8 cellular contexts compared by ENCODE assay signal in genomic region chr11:95230054-95231034, GRCh38. TPM values are rescaled to one million over a fixed set of nuclear protein-coding genes. Genes with fewer than 3 reads are reported as not detected.
DNase-seq lines count a peak whose midpoint lies in the region; ATAC-seq and TF ChIP-seq lines count a peak whose summit lies in the region.

No MANE protein-coding gene starts in this region.

- peak overlapping the region; percentile 79 for H3K27ac Mint-ChIP-seq in activated CD4-positive, alpha-beta memory T cell treated with anti-CD3 and anti-CD28 coated beads, Interleukin-2, amount 10 ng/mL, durations not matched to agents 7 days and 5 days
- H3K27ac Mint-ChIP-seq in endothelial cell (ENCODE audit: unreplicated experiment): peak overlapping the region; percentile 86

- H3K4me3 Mint-ChIP-seq in activated CD4-positive, alpha-beta memory T cell treated with anti-CD3 and anti-CD28 coated beads, Interleukin-2, amount 10 ng/mL, durations not matched to agents 7 days and 5 days: no peak overlapping the region
- peak overlapping the region; percentile 99 for H3K4me3 Mint-ChIP-seq in endothelial cell (ENCODE audit: unreplicated experiment)

- peak; percentile 48 for DNase-seq in DMS53 treated with DMSO at 0.1 percent for 48 hours (lab: John Stamatoyannopoulos, UW; ENCODE audit: unreplicated experiment)
- peak; percentile 43 for DNase-seq in activated CD4-positive, alpha-beta memory T cell treated with anti-CD3 and anti-CD28 coated beads, Interleukin-2, amount 10 ng/mL, durations not matched to agents 7 days and 5 days
- DNase-seq in endothelial cell (ENCODE audit: low spot score): peak; percentile 47
- no peak for DNase-seq in dedifferentiated amniotic fluid mesenchymal stem cell (ENCODE audit: extremely low spot score)

- peaks cover 29% of the 10 kb centered on the region for H3K4me1 ChIP-seq in KMS-11 (ENCODE audit: low read depth, poor library complexity, severe bottlenecking)
- peaks cover 10% of the 10 kb centered on the region for H3K4me1 ChIP-seq in mesodermal cell (ENCODE audit: control insufficient read depth, insufficient read depth, low read length, poor library complexity, severe bottlenecking)

- H3K79me2 ChIP-seq in KMS-11 (ENCODE audit: insufficient read depth, low read depth): peaks cover 35% of the 10 kb centered on the region

- peaks cover 3% of the 10 kb centered on the region for H3K36me3 Mint-ChIP-seq in activated CD4-positive, alpha-beta memory T cell treated with anti-CD3 and anti-CD28 coated beads, Interleukin-2, amount 10 ng/mL, durations not matched to agents 7 days and 5 days (ENCODE audit: low read depth)
- no peaks in the 10 kb centered on the region for H3K36me3 Mint-ChIP-seq in endothelial cell (ENCODE audit: low read depth, unreplicated experiment)

- POLR2A ChIA-PET in activated CD4-positive, alpha-beta memory T cell treated with anti-CD3 and anti-CD28 coated beads, Interleukin-2, amount 10 ng/mL, durations not matched to agents 7 days and 5 days (lab: Charles Lee): interaction anchor here (0.7 to 4.8 kb wide), 27 partner anchors 11 to 1159 kb away, joined by 3 to 75 read pairs (median 7); partner anchors contain the start of genes CCDC82, CEP57, CWC15 and ENDOD1

- H3K27ac ChIP-seq in KMS-11 (peak overlapping the region; percentile 53; the same call in 1 of the 2 replicates), mesodermal cell (ENCODE audit: low read depth, low read length, severe bottlenecking) (peak overlapping the region; percentile 58), temporal lobe (ENCODE audit: low read depth, low read length) (peak overlapping the region; percentile 78)

- 0 to 1% methylated on average over 48 to 50 of the region's 70 CpGs for WGBS in mesodermal cell (ENCODE audit: insufficient coverage in 2 of 2), 2 experiments

- peak overlapping the region; percentile 38; the same call in 1 of the 2 replicates for H3K9ac ChIP-seq in KMS-11

- peak overlapping the region; percentile 57 for H3K4me2 ChIP-seq in KMS-11

- H4K20me1 ChIP-seq in KMS-11 (ENCODE audit: insufficient read depth): no peaks in the 10 kb centered on the region

- peaks cover under 1% of the 10 kb centered on the region for H3K9me3 Mint-ChIP-seq in activated CD4-positive, alpha-beta memory T cell treated with anti-CD3 and anti-CD28 coated beads, Interleukin-2, amount 10 ng/mL, durations not matched to agents 7 days and 5 days
- H3K9me3 Mint-ChIP-seq in endothelial cell (ENCODE audit: unreplicated experiment): no peaks in the 10 kb centered on the region

- ATAC-seq in GM21717 (IDR thresholded peaks at IDR 0.05; ENCODE audit: unreplicated experiment): peak; percentile 12

- H2AFZ ChIP-seq in KMS-11 (ENCODE audit: low read depth): peak overlapping the region; percentile 54

- H3K36me3 ChIP-seq in KMS-11 (ENCODE audit: insufficient read depth) (no peaks in the 10 kb centered on the region), mesodermal cell (ENCODE audit: control insufficient read depth, insufficient read depth, low read length) (no peaks in the 10 kb centered on the region)

- no peaks in the 10 kb centered on the region for H3K27me3 ChIP-seq in KMS-11 (ENCODE audit: insufficient read depth, low read depth)

- H3K9me3 ChIP-seq in mesodermal cell (ENCODE audit: control insufficient read depth, low read length): no peaks in the 10 kb centered on the region

- H3K4me1 Mint-ChIP-seq in activated CD4-positive, alpha-beta memory T cell treated with anti-CD3 and anti-CD28 coated beads, Interleukin-2, amount 10 ng/mL, durations not matched to agents 7 days and 5 days: peaks cover 41% of the 10 kb centered on the region
- peaks cover 9% of the 10 kb centered on the region for H3K4me1 Mint-ChIP-seq in endothelial cell (ENCODE audit: unreplicated experiment)

- peaks cover 12% of the 10 kb centered on the region for H3K27me3 Mint-ChIP-seq in activated CD4-positive, alpha-beta memory T cell treated with anti-CD3 and anti-CD28 coated beads, Interleukin-2, amount 10 ng/mL, durations not matched to agents 7 days and 5 days
- H3K27me3 Mint-ChIP-seq in endothelial cell (ENCODE audit: unreplicated experiment): peaks cover 3% of the 10 kb centered on the region

- CTCF ChIA-PET in activated CD4-positive, alpha-beta memory T cell treated with anti-CD3 and anti-CD28 coated beads, Interleukin-2, amount 10 ng/mL, durations not matched to agents 7 days and 5 days (lab: Charles Lee): interaction anchor here (0.6 to 3.8 kb wide), 17 partner anchors 11 to 916 kb away, joined by 3 to 41 read pairs (median 6); partner anchors contain the start of genes CWC15, FAM76B, KDM4D and SRSF8

- TF ChIP-seq CTCF in KMS-11 (conservative IDR thresholded peaks at IDR 0.05; ENCODE audit: low read depth, low read length) (no peak), endothelial cell (IDR thresholded peaks at IDR 0.05; ENCODE audit: unreplicated experiment) (no peak)

- H3K4me3 ChIP-seq in KMS-11 (IDR thresholded peaks at IDR 0.05; ENCODE audit: insufficient read depth, low read depth, low read length) (no peak overlapping the region), mesodermal cell (ENCODE audit: extremely low read depth, insufficient read depth, low read length, poor library complexity, severe bottlenecking) (peak overlapping the region; percentile 79)

RNA-seq across cellular contexts. Expression of gene SESN3, which starts 0.7 kb away (rescaled TPM):
- 10 to 100 TPM; 23.2 to 24.6 TPM for total RNA-seq in activated CD4-positive, alpha-beta memory T cell treated with anti-CD3 and anti-CD28 coated beads, Interleukin-2, amount 10 ng/mL, durations not matched to agents 7 days and 5 days
- total RNA-seq in endothelial cell (ENCODE audit: unreplicated experiment) (94.5 TPM), temporal lobe (62.7 TPM)
- 38.5 TPM for polyA plus RNA-seq in mesodermal cell (2013, experiment 1 of 2)
- 41.4 TPM for polyA plus RNA-seq in mesodermal cell (2013, experiment 2 of 2)
